Comparison of ENCODE assay signal across 9 cellular contexts in genomic region chr17:78172284-78173024, GRCh38. TPM values are rescaled to one million over a fixed set of nuclear protein-coding genes. Genes with fewer than 3 reads are reported as not detected.
DNase-seq lines count a peak whose midpoint lies in the region; ATAC-seq, FAIRE-seq and TF ChIP-seq lines count a peak whose summit lies in the region.
"Had no signal": no experiment of that assay in that cellular context is flagged by ENCODE, and none has a peak within 500 bp of the region (broad histone marks: within the 10 kb centered on the region; RNA-seq: fewer than 3 reads in every experiment).

No MANE protein-coding gene starts in this region.

- H3K27ac Mint-ChIP-seq in effector memory CD8-positive, alpha-beta T cell, result peak overlapping the region; percentile 88 to 90

- ATAC-seq in effector memory CD8-positive, alpha-beta T cell (replicated peaks), result no peak
- no peak for ATAC-seq in HG03354 (IDR thresholded peaks at IDR 0.05; ENCODE audit: poor library complexity, severe bottlenecking, unreplicated experiment)
- ATAC-seq in GM18907 (IDR thresholded peaks at IDR 0.05; ENCODE audit: unreplicated experiment), result no peak
- no peak for ATAC-seq in GM18868 (IDR thresholded peaks at IDR 0.05; ENCODE audit: unreplicated experiment)

- H3K27ac ChIP-seq in trophoblast cell (ENCODE audit: low read depth, low read length), result peak overlapping the region; percentile 2

- H3K36me3 Mint-ChIP-seq in effector memory CD8-positive, alpha-beta T cell (ENCODE audit: insufficient read depth), result peaks cover 27% of the 10 kb centered on the region

- no peak overlapping the region for H2BK120ac ChIP-seq in trophoblast cell (ENCODE audit: insufficient read depth, low read length, poor library complexity)

- H3K4me3 Mint-ChIP-seq in effector memory CD8-positive, alpha-beta T cell, result peak overlapping the region in 1 of 2 donors; percentile 17

- H3K27me3 Mint-ChIP-seq in effector memory CD8-positive, alpha-beta T cell, result no peaks in the 10 kb centered on the region

- no peak overlapping the region for H3K4me3 ChIP-seq in trophoblast cell (ENCODE audit: low read depth, low read length)

- peaks cover 34 to 42% of the 10 kb centered on the region in 2 donors for H3K4me1 Mint-ChIP-seq in effector memory CD8-positive, alpha-beta T cell (ENCODE audit: low read depth in 2 of 2)

- no peak overlapping the region for H2AK5ac ChIP-seq in trophoblast cell (ENCODE audit: low read length)

- peaks cover 8 to 17% of the 10 kb centered on the region in 2 experiments for H3K4me1 ChIP-seq in trophoblast cell (ENCODE audit: control insufficient read depth in 1 of 2, insufficient read depth in 2 of 2, low read length in 2 of 2)

- peak; percentile 61 for FAIRE-seq in GM12892 (lab: Jason Lieb, UNC)

- no peaks in the 10 kb centered on the region for H3K27me3 ChIP-seq in trophoblast cell (ENCODE audit: insufficient read depth, low read length)

- H4K8ac ChIP-seq in trophoblast cell (ENCODE audit: low read depth, low read length), result no peak overlapping the region

- no peak overlapping the region for H3K18ac ChIP-seq in trophoblast cell (ENCODE audit: low read length)

- H4K91ac ChIP-seq in trophoblast cell (ENCODE audit: low read depth, low read length), result no peak overlapping the region

- no peak overlapping the region for H3K4ac ChIP-seq in trophoblast cell (ENCODE audit: low read depth, low read length)

- H3K4me2 ChIP-seq in trophoblast cell (ENCODE audit: low read length), result no peak overlapping the region

- H3K9ac ChIP-seq in trophoblast cell (ENCODE audit: low read length), result no peak overlapping the region

- no peaks in the 10 kb centered on the region for H3K9me3 Mint-ChIP-seq in effector memory CD8-positive, alpha-beta T cell

- no peak overlapping the region for H2BK12ac ChIP-seq in trophoblast cell (ENCODE audit: low read length)

- no peak; the same call in 1 of the 2 replicates for TF ChIP-seq POLR2A in GM12892 (IDR thresholded peaks at IDR 0.05; ENCODE audit: low read depth, low read length)

- no peaks in the 10 kb centered on the region for H3K79me2 ChIP-seq in trophoblast cell (ENCODE audit: control insufficient read depth, insufficient read depth, low read length, poor library complexity)

- H2AFZ ChIP-seq in trophoblast cell (ENCODE audit: insufficient read depth, low read length, poor library complexity), result no peak overlapping the region

- H3K36me3 ChIP-seq in trophoblast cell (ENCODE audit: control insufficient read depth in 1 of 2, insufficient read depth in 2 of 2, low read length in 2 of 2), result peaks cover 29 to 33% of the 10 kb centered on the region in 2 experiments

- no CpG with 5 or more reads among the region's 17 CpGs for WGBS in trophoblast cell (ENCODE audit: extremely low coverage, insufficient coverage, insufficient read length)

- H4K12ac ChIP-seq in trophoblast cell (ENCODE audit: low read depth, low read length), result no peak overlapping the region

- no peak overlapping the region for H3K23ac ChIP-seq in trophoblast cell (ENCODE audit: low read length)

- DNase-seq in GM12892 (ENCODE audit: insufficient read length), result no peak
- peak; percentile 31 for DNase-seq in NCI-H510A (lab: John Stamatoyannopoulos, UW)
- DNase-seq in effector memory CD8-positive, alpha-beta T cell, result no peak
- DNase-seq in trophoblast cell, result no peak
- no peak for DNase-seq in NCI-H2171 (lab: John Stamatoyannopoulos, UW)

- no peak overlapping the region for H2BK5ac ChIP-seq in trophoblast cell (ENCODE audit: low read depth, low read length, poor library complexity)

- peaks cover 5% of the 10 kb centered on the region for H3K79me1 ChIP-seq in trophoblast cell (ENCODE audit: low read length)

- no peaks in the 10 kb centered on the region for H3K9me3 ChIP-seq in trophoblast cell (ENCODE audit: insufficient read depth, low read depth, low read length)

- no peak overlapping the region for H3K14ac ChIP-seq in trophoblast cell (ENCODE audit: low read length)

RNA-seq across cellular contexts. Expression of gene SYNGR2, which starts 4.1 kb away (rescaled TPM):
- 166 TPM for polyA plus RNA-seq in GM12892 (2012; ENCODE audit: missing spikeins)
- 30.3 and 34.2 TPM in 2 replicates for polyA plus RNA-seq in trophoblast cell (2013)

RNA-seq across cellular contexts. Expression of gene TK1, which starts 14.4 kb away (rescaled TPM):
- polyA plus RNA-seq in GM12892 (2012; ENCODE audit: missing spikeins), result 49.8 TPM
- polyA plus RNA-seq in trophoblast cell (2013), result 55.5 and 56.1 TPM in 2 replicates

RNA-seq across cellular contexts. Expression of gene AFMID, which starts 14.7 kb away (rescaled TPM):
- polyA plus RNA-seq in GM12892 (2012; ENCODE audit: missing spikeins), result 72.8 TPM
- 14.8 and 16.0 TPM in 2 replicates for polyA plus RNA-seq in trophoblast cell (2013)

RNA-seq across cellular contexts. Expression of gene C17orf99, which starts 26.3 kb away (rescaled TPM):
- polyA plus RNA-seq in GM12892 (2012; ENCODE audit: missing spikeins), result 4.3 TPM
- not detected in 2 replicates for polyA plus RNA-seq in trophoblast cell (2013)
- polyA plus RNA-seq: neural cell had no signal

RNA-seq across cellular contexts. Expression of gene BIRC5, which starts 41.6 kb away (rescaled TPM):
- polyA plus RNA-seq in GM12892 (2012; ENCODE audit: missing spikeins), result 22.0 TPM
- polyA plus RNA-seq in trophoblast cell (2013), result 38.7 and 44.2 TPM in 2 replicates
